Comparison of ENCODE assay signal across 16 cellular contexts in the genomic region with DNA sequence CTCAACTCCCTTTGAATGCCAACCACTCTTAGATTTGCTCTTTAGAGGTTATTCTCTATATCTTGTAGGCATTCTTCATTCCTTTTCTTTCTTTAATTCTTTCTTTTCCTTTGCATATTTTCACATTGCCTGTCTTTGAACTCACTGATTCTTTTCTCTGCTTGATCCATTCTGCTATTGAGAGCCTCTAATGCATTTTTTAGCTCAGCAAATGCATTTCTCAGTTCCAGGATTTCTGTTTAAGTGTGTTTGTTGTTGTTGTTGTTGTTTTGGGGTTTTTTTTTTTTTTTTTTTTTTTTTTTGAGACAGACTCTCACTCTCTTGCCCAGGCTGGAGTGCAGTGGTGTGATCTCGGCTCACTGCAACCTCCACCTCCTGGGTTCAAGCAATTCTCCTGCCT.
DNase-seq lines count a peak whose midpoint lies in the region; ATAC-seq, FAIRE-seq and TF ChIP-seq lines count a peak whose summit lies in the region.
"Had no signal": no experiment of that assay in that cellular context is flagged by ENCODE, and none has a peak within 500 bp of the region (broad histone marks: within the 10 kb centered on the region; RNA-seq: fewer than 3 reads in every experiment).

No MANE protein-coding gene starts in this region.

- no peak for TF ChIP-seq EP300 in K562 (IDR thresholded peaks at IDR 0.05; ENCODE audit: low read length)

- H3K9ac ChIP-seq in K562 (ENCODE audit: insufficient read depth in 1 of 2, low read depth in 2 of 2, low read length in 2 of 2): no peak overlapping the region
- H3K9ac ChIP-seq: BLaER1 treated with 17β-estradiol and CSF1 and Interleukin-3, amounts not matched to agents 10 nM and 100 nM; GM23248 had no signal

- DNase-seq in DMS 273 (lab: John Stamatoyannopoulos, UW; ENCODE audit: unreplicated experiment): peak; percentile 10
- DNase-seq in DMS 273 treated with DMSO at 0.1 percent for 48 hours (lab: John Stamatoyannopoulos, UW): no peak
- DNase-seq in LHCN-M2 (ENCODE audit: low read depth): peak; percentile 23
- no peak for DNase-seq in K562 (ENCODE audit: extremely low read depth in 1 of 4, low spot score in 3 of 4)
- DNase-seq in germinal center (ENCODE audit: low spot score): no peak
- DNase-seq in NCI-H2081 treated with DMSO at 0.1 percent for 48 hours (lab: John Stamatoyannopoulos, UW): no peak
- DNase-seq: Calu3; CD8-positive, alpha-beta T cell; GM23248; HFFc6 had no signal

- H3K27me3 ChIP-seq in K562 (ENCODE audit: control insufficient read depth in 2 of 2, insufficient read depth in 2 of 2, low read length in 2 of 2): no peaks in the 10 kb centered on the region
- H3K27me3 ChIP-seq: BLaER1 treated with 17β-estradiol and CSF1 and Interleukin-3, amounts not matched to agents 10 nM and 100 nM had no signal

- H2AFZ ChIP-seq in K562 (ENCODE audit: low read depth, low read length): no peak overlapping the region
- H2AFZ ChIP-seq: GM23248 had no signal

- peaks cover 9% of the 10 kb centered on the region for H3K9me3 ChIP-seq in K562 (replicated peaks; ENCODE audit: control insufficient read depth, insufficient read depth, low read depth, low read length)
- H3K9me3 ChIP-seq: HAP-1 had no signal

- H3K4me2 ChIP-seq in K562 (ENCODE audit: insufficient read depth, low read length): no peak overlapping the region
- H3K4me2 ChIP-seq: BLaER1 treated with 17β-estradiol and CSF1 and Interleukin-3, amounts not matched to agents 10 nM and 100 nM had no signal

- POLR2A ChIA-PET in K562 (lab: Yijun Ruan, JAX): no interaction called here

- intact Hi-C loops in K562 (cut with micrococcal nuclease): no loop called here

- TF ChIP-seq RAD21 in K562 (CRISPR knock-in tag; conservative IDR thresholded peaks at IDR 0.05 in 1 of 2, IDR thresholded peaks at IDR 0.05 in 1 of 2): no peak

- no peaks in the 10 kb centered on the region for H3K79me2 ChIP-seq in K562 (ENCODE audit: control insufficient read depth, insufficient read depth, low read length)

- BruUV-seq in K562 (replicated peaks; lab: Mats Ljungman, UMichigan): no TSS peak

- no peak for ATAC-seq in K562
- no peak for ATAC-seq in HG03196 (IDR thresholded peaks at IDR 0.05; ENCODE audit: unreplicated experiment)
- ATAC-seq: CD8-positive, alpha-beta T cell had no signal

- H3K9me1 ChIP-seq in K562 (ENCODE audit: control insufficient read depth, insufficient read depth, low read length): no peaks in the 10 kb centered on the region

- H4K20me1 ChIP-seq in K562 (replicated peaks; ENCODE audit: control insufficient read depth, insufficient read depth, low read length): no peaks in the 10 kb centered on the region
- H4K20me1 ChIP-seq: BLaER1 treated with 17β-estradiol and CSF1 and Interleukin-3, amounts not matched to agents 10 nM and 100 nM had no signal

- CTCF ChIA-PET in K562 (lab: Yijun Ruan, JAX; ENCODE audit: low intra/inter-chr PET ratio): no interaction called here

- WGBS in K562 (ENCODE audit: insufficient coverage, low coverage, missing lambda C conversion rate): no CpG with 5 or more reads among the region's 1 CpG

- in situ Hi-C loops in K562 (cut with MboI): no loop called here

- no peak for TF ChIP-seq CTCF in K562 (IDR thresholded peaks at IDR 0.05 in 2 of 3, conservative IDR thresholded peaks at IDR 0.05 in 1 of 3; ENCODE audit: insufficient read depth in 2 of 3, low read depth in 1 of 3, low read length in 3 of 3)

- no peak overlapping the region for H3K4me3 ChIP-seq in K562
- H3K4me3 ChIP-seq: BLaER1 treated with 17β-estradiol and CSF1 and Interleukin-3, amounts not matched to agents 10 nM and 100 nM; GM23248; HAP-1 had no signal

- no peak for TF ChIP-seq POLR2A in K562 (conservative IDR thresholded peaks at IDR 0.05)

- H3K4me1 ChIP-seq in K562 (replicated peaks in 1 of 2; ENCODE audit: control insufficient read depth in 2 of 2, insufficient read depth in 2 of 2, low read length in 2 of 2): no peaks in the 10 kb centered on the region; a peak in 1 of 5 replicates
- H3K4me1 ChIP-seq: HAP-1 had no signal

- no peak overlapping the region for H3K27ac ChIP-seq in K562 (ENCODE audit: extremely low read depth, low read depth, low read length)
- H3K27ac ChIP-seq: 22Rv1; BLaER1 treated with 17β-estradiol and CSF1 and Interleukin-3, amounts not matched to agents 10 nM and 100 nM; GM23248 had no signal

- FAIRE-seq in K562 (lab: Jason Lieb, UNC): no peak
- FAIRE-seq: G401.6, GM12891 had no signal

- H3K36me3 ChIP-seq in K562 (ENCODE audit: control insufficient read depth, insufficient read depth, low read length): no peaks in the 10 kb centered on the region
- H3K36me3 ChIP-seq: HAP-1 had no signal

TF ChIP-seq in K562, 482 proteins besides CTCF, POLR2A, EP300 and RAD21 (continues in another document):
- TF ChIP-seq ZKSCAN1 (IDR thresholded peaks at IDR 0.05; ENCODE audit: low read depth, low read length): no peak
- no peak for TF ChIP-seq TCF7L2 (IDR thresholded peaks at IDR 0.05; ENCODE audit: low read depth, low read length)
- no peak for TF ChIP-seq MCM5 (IDR thresholded peaks at IDR 0.05; ENCODE audit: low read depth)
- TF ChIP-seq BHLHE40 (IDR thresholded peaks at IDR 0.05; ENCODE audit: low read length): no peak
- TF ChIP-seq GABPB2 (CRISPR knock-in tag; conservative IDR thresholded peaks at IDR 0.05): no peak
- TF ChIP-seq TRIM28 (IDR thresholded peaks at IDR 0.05): peak; percentile 98
- TF ChIP-seq STAT5A (IDR thresholded peaks at IDR 0.05; ENCODE audit: borderline replicate concordance, low read length): no peak
- no peak for TF ChIP-seq UBTF (IDR thresholded peaks at IDR 0.05; ENCODE audit: borderline replicate concordance in 1 of 2, low read depth in 2 of 2, low read length in 2 of 2)
- TF ChIP-seq, protein P1, sequence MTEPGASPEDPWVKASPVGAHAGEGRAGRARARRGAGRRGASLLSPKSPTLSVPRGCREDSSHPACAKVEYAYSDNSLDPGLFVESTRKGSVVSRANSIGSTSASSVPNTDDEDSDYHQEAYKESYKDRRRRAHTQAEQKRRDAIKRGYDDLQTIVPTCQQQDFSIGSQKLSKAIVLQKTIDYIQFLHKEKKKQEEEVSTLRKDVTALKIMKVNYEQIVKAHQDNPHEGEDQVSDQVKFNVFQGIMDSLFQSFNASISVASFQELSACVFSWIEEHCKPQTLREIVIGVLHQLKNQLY (CRISPR knock-in tag; conservative IDR thresholded peaks at IDR 0.05): no peak
- no peak for TF ChIP-seq ZNF217 (CRISPR knock-in tag; IDR thresholded peaks at IDR 0.05)
- no peak for TF ChIP-seq ZNF76 (CRISPR knock-in tag; IDR thresholded peaks at IDR 0.05; ENCODE audit: borderline replicate concordance)
- no peak for TF ChIP-seq RBM14 (IDR thresholded peaks at IDR 0.05; ENCODE audit: borderline replicate concordance, insufficient read depth, low read depth, low read length)
- TF ChIP-seq PML (IDR thresholded peaks at IDR 0.05; ENCODE audit: low read length): no peak
- TF ChIP-seq MAZ (CRISPR knock-in tag; conservative IDR thresholded peaks at IDR 0.05 in 1 of 2, IDR thresholded peaks at IDR 0.05 in 1 of 2): no peak
- no peak for TF ChIP-seq CBX8 (IDR thresholded peaks at IDR 0.05; ENCODE audit: borderline replicate concordance, extremely low read depth, low read depth, low read length, poor library complexity, severe bottlenecking)
- no peak for TF ChIP-seq SMAD4 (CRISPR knock-in tag; conservative IDR thresholded peaks at IDR 0.05)
- no peak for TF ChIP-seq RBM15 (IDR thresholded peaks at IDR 0.05; ENCODE audit: insufficient read depth, low read length)
- no peak for TF ChIP-seq WHSC1 (IDR thresholded peaks at IDR 0.05; ENCODE audit: low read length)
- no peak for TF ChIP-seq KLF10 (CRISPR knock-in tag; IDR thresholded peaks at IDR 0.05)

Comparison
In these comparisons a context has a peak if more than half of its experiments do, and no peak if none do; other contexts are left out.
1. DNase-seq: peak in DMS 273 (single experiment) and LHCN-M2 (single experiment); none in DMS 273 treated with DMSO at 0.1 percent for 48 hours (single experiment), K562 (0 of 4), germinal center (single experiment) and NCI-H2081 treated with DMSO at 0.1 percent for 48 hours (single experiment).